In the genomic region with DNA sequence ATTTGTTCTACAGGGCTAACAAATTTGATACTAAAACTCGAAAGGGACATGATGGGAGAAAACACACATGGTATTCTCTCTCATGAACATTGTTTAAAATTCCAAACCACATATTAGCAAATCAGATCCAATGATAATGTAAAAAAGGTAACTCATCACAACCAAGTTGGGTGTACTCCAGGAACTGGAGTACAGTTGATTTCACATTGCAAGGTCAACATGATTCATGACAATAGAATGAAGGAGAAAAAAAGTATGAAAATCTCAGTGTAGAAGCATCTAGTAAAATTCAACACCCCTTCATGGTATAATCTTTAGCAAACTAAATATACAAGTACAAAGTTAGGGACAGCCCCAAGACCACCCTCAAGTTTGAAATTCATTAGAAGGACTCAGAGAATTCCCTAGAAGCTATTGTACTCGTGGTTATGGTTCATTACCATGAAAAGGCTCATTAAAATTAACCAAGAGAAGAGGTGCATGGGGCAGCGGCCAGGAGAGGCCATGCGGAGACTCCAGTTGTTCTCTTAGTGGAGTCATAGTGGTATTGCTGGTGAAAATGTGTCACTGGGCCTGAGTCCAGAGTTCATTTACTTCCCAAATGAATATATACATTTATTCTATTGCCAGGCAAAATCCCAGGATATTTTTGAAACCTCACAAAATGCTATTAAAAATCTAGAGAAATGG, we compare ENCODE assay signal across 14 cellular contexts. TPM values are rescaled to one million over a fixed set of nuclear protein-coding genes. Genes with fewer than 3 reads are reported as not detected.
A peak's percentile ranks its signal among the peaks of the same experiment; 100 is the strongest.
DNase-seq lines count a peak whose midpoint lies in the region; ATAC-seq, FAIRE-seq and TF ChIP-seq lines count a peak whose summit lies in the region.
"Had no signal": no experiment of that assay in that cellular context is flagged by ENCODE, and none has a peak within 500 bp of the region (broad histone marks: within the 10 kb centered on the region; RNA-seq: fewer than 3 reads in every experiment).

No MANE protein-coding gene starts in this region.

- H3K9me3 ChIP-seq in A549 (no peaks in the 10 kb centered on the region), GM23248 (ENCODE audit: low read depth) (no peaks in the 10 kb centered on the region)
- H3K9me3 ChIP-seq: colonic mucosa had no signal

- POLR2A ChIA-PET in A549 (lab: Yijun Ruan, JAX), result interaction anchor here (0.7 to 7.0 kb wide), 5 partner anchors 11 to 64 kb away, joined by 3 to 76 read pairs (median 7); no protein-coding TSS in a partner anchor

- H3K4me2 ChIP-seq in A549 (peak overlapping the region; percentile 81), GM23248 (ENCODE audit: unreplicated experiment) (peak overlapping the region; percentile 96)

- no peak for TF ChIP-seq EP300 in A549 (IDR thresholded peaks at IDR 0.05)

- H3K4me1 ChIP-seq in A549 (peaks cover 57% of the 10 kb centered on the region), GM23248 (ENCODE audit: insufficient read depth) (peaks cover 55% of the 10 kb centered on the region)
- H3K4me1 ChIP-seq: parathyroid adenoma had no signal

- no peaks in the 10 kb centered on the region for H3K9me3 Mint-ChIP-seq in activated T-helper 1 cell treated with anti-CD3 and anti-CD28 coated beads, Interleukin-12 subunit alpha, Interleukin-12 subunit beta, Interleukin-2, Interleukin-4 antibody, amounts not matched to agents 30 ng/mL and 10 ng/mL and 1 ng/mL, durations not matched to agents 14 hours and 24 hours and 36 hours

- no peak overlapping the region for H2AFZ ChIP-seq in GM23248
- H2AFZ ChIP-seq: parathyroid adenoma had no signal

- H3K27me3 Mint-ChIP-seq in activated T-helper 1 cell treated with anti-CD3 and anti-CD28 coated beads, Interleukin-12 subunit alpha, Interleukin-12 subunit beta, Interleukin-2, Interleukin-4 antibody, amounts not matched to agents 30 ng/mL and 10 ng/mL and 1 ng/mL, durations not matched to agents 14 hours and 24 hours and 36 hours (ENCODE audit: insufficient read depth), result peaks cover 4% of the 10 kb centered on the region

- TF ChIP-seq CTCF in A549 (IDR thresholded peaks at IDR 0.05) (no peak), foreskin fibroblast (IDR thresholded peaks at IDR 0.05; ENCODE audit: low read depth, low read length) (no peak)

- H4K20me1 ChIP-seq in GM23248 (ENCODE audit: insufficient read depth), result no peaks in the 10 kb centered on the region

- H3K36me3 ChIP-seq in GM23248 (ENCODE audit: low read depth), result no peaks in the 10 kb centered on the region
- H3K36me3 ChIP-seq: colonic mucosa had no signal

- peak overlapping the region; percentile 52 for H3K27ac Mint-ChIP-seq in activated T-helper 1 cell treated with anti-CD3 and anti-CD28 coated beads, Interleukin-12 subunit alpha, Interleukin-12 subunit beta, Interleukin-2, Interleukin-4 antibody, amounts not matched to agents 30 ng/mL and 10 ng/mL and 1 ng/mL, durations not matched to agents 14 hours and 24 hours and 36 hours

- peaks cover 57% of the 10 kb centered on the region for H3K4me1 Mint-ChIP-seq in activated T-helper 1 cell treated with anti-CD3 and anti-CD28 coated beads, Interleukin-12 subunit alpha, Interleukin-12 subunit beta, Interleukin-2, Interleukin-4 antibody, amounts not matched to agents 30 ng/mL and 10 ng/mL and 1 ng/mL, durations not matched to agents 14 hours and 24 hours and 36 hours (ENCODE audit: low read depth)

- ATAC-seq in A549 (no peak), HG03108 (IDR thresholded peaks at IDR 0.05; ENCODE audit: unreplicated experiment) (no peak)

- peaks cover 31% of the 10 kb centered on the region for H3K79me2 ChIP-seq in GM23248 (ENCODE audit: insufficient read depth)

- CTCF ChIA-PET in A549 (lab: Yijun Ruan, JAX), result interaction anchor here (3.8 to 28.5 kb wide), 4 partner anchors 12 to 49 kb away, joined by 23 to 509 read pairs (median 50); no protein-coding TSS in a partner anchor

- TF ChIP-seq POLR2A in A549 (IDR thresholded peaks at IDR 0.05; ENCODE audit: low read length), result no peak

- intact Hi-C loops in activated T-helper 1 cell treated with anti-CD3 and anti-CD28 coated beads, Interleukin-12 subunit alpha, Interleukin-12 subunit beta, Interleukin-2, Interleukin-4 antibody, amounts not matched to agents 30 ng/mL and 10 ng/mL and 1 ng/mL, durations not matched to agents 14 hours and 24 hours and 36 hours (cut with micrococcal nuclease), result no loop called here

- H3K9ac ChIP-seq in GM23248, result peak overlapping the region; percentile 54
- H3K9ac ChIP-seq: parathyroid adenoma had no signal

- H3F3A ChIP-seq in GM23248 (ENCODE audit: insufficient read depth), result peaks cover 71% of the 10 kb centered on the region

- H3K27me3 ChIP-seq in GM23248 (replicated peaks; ENCODE audit: insufficient read depth), result no peaks in the 10 kb centered on the region
- H3K27me3 ChIP-seq: colonic mucosa had no signal

- peak overlapping the region; percentile 93 to 97 for H3K27ac ChIP-seq in A549
- H3K27ac ChIP-seq in GM23248, result peak overlapping the region; percentile 94
- H3K27ac ChIP-seq: colonic mucosa, parathyroid adenoma, SK-N-MC had no signal

- TF ChIP-seq RAD21 in A549 (conservative IDR thresholded peaks at IDR 0.05 in 1 of 2, IDR thresholded peaks at IDR 0.05 in 1 of 2), result no peak

- peak; percentile 68 for FAIRE-seq in A549 (lab: Jason Lieb, UNC)
- FAIRE-seq: H1 had no signal

- H3K4me3 ChIP-seq in A549, result peak overlapping the region; percentile 31; the same call in 2 of the 3 replicates
- peak overlapping the region; percentile 37 for H3K4me3 ChIP-seq in GM23248
- no peak overlapping the region for H3K4me3 ChIP-seq in foreskin fibroblast (ENCODE audit: low read depth in 1 of 2, low read length in 2 of 2)
- H3K4me3 ChIP-seq: colonic mucosa, SK-N-MC had no signal

- in situ Hi-C loops in GM23248 (cut with MboI), result no loop called here

- H3K36me3 Mint-ChIP-seq in activated T-helper 1 cell treated with anti-CD3 and anti-CD28 coated beads, Interleukin-12 subunit alpha, Interleukin-12 subunit beta, Interleukin-2, Interleukin-4 antibody, amounts not matched to agents 30 ng/mL and 10 ng/mL and 1 ng/mL, durations not matched to agents 14 hours and 24 hours and 36 hours (ENCODE audit: low read depth), result peaks cover 22% of the 10 kb centered on the region

- H3K4me3 Mint-ChIP-seq in activated T-helper 1 cell treated with anti-CD3 and anti-CD28 coated beads, Interleukin-12 subunit alpha, Interleukin-12 subunit beta, Interleukin-2, Interleukin-4 antibody, amounts not matched to agents 30 ng/mL and 10 ng/mL and 1 ng/mL, durations not matched to agents 14 hours and 24 hours and 36 hours, result peak overlapping the region; percentile 45

- 33% methylated on average over 4 of the region's 4 CpGs for WGBS in A549 (ENCODE audit: missing lambda C conversion rate)
- 71 to 73% methylated on average over 4 of the region's 4 CpGs for WGBS in GM23248 (ENCODE audit: low coverage in 1 of 2, low lambda C conversion rate in 2 of 2, missing lambda C conversion rate in 2 of 2), 2 experiments

- H3K9me2 ChIP-seq in GM23248 (ENCODE audit: insufficient read depth), result no peaks in the 10 kb centered on the region

- DNase-seq in A549 (ENCODE audit: low read depth in 1 of 2, low spot score in 1 of 2) (peak; percentile 43 to 61), GM23248 (peak; percentile 78), foreskin fibroblast (peak; percentile 73 to 83), COR-L47 (lab: John Stamatoyannopoulos, UW) (no peak), DMS114 treated with DMSO at 0.1 percent for 48 hours (lab: John Stamatoyannopoulos, UW; ENCODE audit: unreplicated experiment) (no peak), GOT3 (lab: John Stamatoyannopoulos, UW) (no peak)
- DNase-seq in activated T-helper 1 cell treated with anti-CD3 and anti-CD28 coated beads, Interleukin-12 subunit alpha, Interleukin-12 subunit beta, Interleukin-2, Interleukin-4 antibody, amounts not matched to agents 30 ng/mL and 10 ng/mL and 1 ng/mL, durations not matched to agents 14 hours and 24 hours and 36 hours (ENCODE audit: low spot score), result no peak
- DNase-seq: colonic mucosa, NCI-H1436 treated with DMSO at 0.1 percent for 48 hours had no signal

RNA-seq across cellular contexts. Expression of a gene that starts 3.1 kb away (rescaled TPM):
- polyA plus RNA-seq in A549 (2011; rRNA removed) (19.5 and 24.2 TPM in 2 replicates), A549 (2017; fragmentation: RNase III; extraction: RNeasy Plus Mini Kit Qiagen cat#74134 plus additional on column Dnase treatment) (25.9 to 28.0 TPM (median 26.9 TPM) in 3 replicates), GM23248 (2016; fragmentation: Nextera tagmentation; extraction: Ambion mirVana) (24.0 and 26.8 TPM in 2 replicates)
- polyA plus RNA-seq in A549 (2012; cell fraction: cytosol; rRNA removed), result 42.8 and 52.7 TPM in 2 replicates
- polyA plus RNA-seq in A549 (2012; cell fraction: nucleus; rRNA removed), result 44.8 and 46.3 TPM in 2 replicates
- polyA minus RNA-seq in A549 (2011; rRNA and poly(A)+ RNA removed), result 16.6 and 20.0 TPM in 2 replicates
- total RNA-seq in GM23248 (2014; rRNA removed; shearing (Covaris generic)), result 25.5 and 27.5 TPM in 2 replicates
- total RNA-seq in activated T-helper 1 cell treated with anti-CD3 and anti-CD28 coated beads, Interleukin-12 subunit alpha, Interleukin-12 subunit beta, Interleukin-2, Interleukin-4 antibody, amounts not matched to agents 30 ng/mL and 10 ng/mL and 1 ng/mL, durations not matched to agents 14 hours and 24 hours and 36 hours, result 62.5 and 63.7 TPM in 2 replicates

RNA-seq across cellular contexts. Expression of a gene that starts 38.3 kb away (rescaled TPM):
- polyA plus RNA-seq in A549 (2011; rRNA removed), result 11.3 and 11.5 TPM in 2 replicates
- polyA plus RNA-seq in A549 (2012; cell fraction: cytosol; rRNA removed), result 7.7 and 8.6 TPM in 2 replicates
- polyA plus RNA-seq in A549 (2012; cell fraction: nucleus; rRNA removed), result 14.0 and 16.7 TPM in 2 replicates
- 10.7 to 12.5 TPM (median 12.0 TPM) in 3 replicates for polyA plus RNA-seq in A549 (2017; fragmentation: RNase III; extraction: RNeasy Plus Mini Kit Qiagen cat#74134 plus additional on column Dnase treatment)
- 8.6 and 9.5 TPM in 2 replicates for polyA minus RNA-seq in A549 (2011; rRNA and poly(A)+ RNA removed)
- total RNA-seq in GM23248 (2014; rRNA removed; shearing (Covaris generic)), result 10.4 and 13.5 TPM in 2 replicates
- polyA plus RNA-seq in GM23248 (2016; fragmentation: Nextera tagmentation; extraction: Ambion mirVana), result 7.7 and 11.5 TPM in 2 replicates
- total RNA-seq in activated T-helper 1 cell treated with anti-CD3 and anti-CD28 coated beads, Interleukin-12 subunit alpha, Interleukin-12 subunit beta, Interleukin-2, Interleukin-4 antibody, amounts not matched to agents 30 ng/mL and 10 ng/mL and 1 ng/mL, durations not matched to agents 14 hours and 24 hours and 36 hours, result 3.1 TPM in 2 replicates

RNA-seq across cellular contexts. Expression of a gene that starts 41.3 kb away (rescaled TPM):
- 0.19 and 0.49 TPM in 2 replicates for polyA plus RNA-seq in A549 (2011; rRNA removed)
- 0.12 and 0.39 TPM in 2 replicates for polyA plus RNA-seq in A549 (2012; cell fraction: cytosol; rRNA removed)
- polyA plus RNA-seq in A549 (2012; cell fraction: nucleus; rRNA removed), result 2.3 and 3.7 TPM in 2 replicates
- polyA plus RNA-seq in A549 (2017; fragmentation: RNase III; extraction: RNeasy Plus Mini Kit Qiagen cat#74134 plus additional on column Dnase treatment), result 0.16 to 0.22 TPM (median 0.18 TPM) in 3 replicates
- 0.62 and 0.73 TPM in 2 replicates for polyA minus RNA-seq in A549 (2011; rRNA and poly(A)+ RNA removed)
- not detected in 2 replicates for total RNA-seq in GM23248 (2014; rRNA removed; shearing (Covaris generic))
- not detected in 2 replicates for polyA plus RNA-seq in GM23248 (2016; fragmentation: Nextera tagmentation; extraction: Ambion mirVana)
- 24.6 and 24.9 TPM in 2 replicates for total RNA-seq in activated T-helper 1 cell treated with anti-CD3 and anti-CD28 coated beads, Interleukin-12 subunit alpha, Interleukin-12 subunit beta, Interleukin-2, Interleukin-4 antibody, amounts not matched to agents 30 ng/mL and 10 ng/mL and 1 ng/mL, durations not matched to agents 14 hours and 24 hours and 36 hours
- total RNA-seq: H1 had no signal

RNA-seq across cellular contexts. Expression of a gene that starts 45.8 kb away (rescaled TPM):
- polyA plus RNA-seq in A549 (2011; rRNA removed), result 43.7 and 56.7 TPM in 2 replicates
- 9.8 and 11.7 TPM in 2 replicates for polyA plus RNA-seq in A549 (2012; cell fraction: cytosol; rRNA removed)
- polyA plus RNA-seq in A549 (2012; cell fraction: nucleus; rRNA removed), result 65.0 and 74.3 TPM in 2 replicates
- 34.4 to 46.5 TPM (median 43.3 TPM) in 3 replicates for polyA plus RNA-seq in A549 (2017; fragmentation: RNase III; extraction: RNeasy Plus Mini Kit Qiagen cat#74134 plus additional on column Dnase treatment)
- polyA minus RNA-seq in A549 (2011; rRNA and poly(A)+ RNA removed), result 212 and 231 TPM in 2 replicates
- 58.0 and 64.9 TPM in 2 replicates for total RNA-seq in GM23248 (2014; rRNA removed; shearing (Covaris generic))
- polyA plus RNA-seq in GM23248 (2016; fragmentation: Nextera tagmentation; extraction: Ambion mirVana), result 38.3 and 38.9 TPM in 2 replicates
- total RNA-seq in activated T-helper 1 cell treated with anti-CD3 and anti-CD28 coated beads, Interleukin-12 subunit alpha, Interleukin-12 subunit beta, Interleukin-2, Interleukin-4 antibody, amounts not matched to agents 30 ng/mL and 10 ng/mL and 1 ng/mL, durations not matched to agents 14 hours and 24 hours and 36 hours, result 0.02 and 0.05 TPM in 2 replicates
- total RNA-seq: CD4-positive, CD25-positive, alpha-beta regulatory T cell had no signal
- polyA plus RNA-seq: CD4-positive, CD25-positive, alpha-beta regulatory T cell had no signal

Comparison
In these comparisons a context has a peak if more than half of its experiments do, and no peak if none do; other contexts are left out.
1. DNase-seq: peak in A549 (2 of 2), GM23248 (single experiment) and foreskin fibroblast (2 of 2); none in activated T-helper 1 cell treated with anti-CD3 and anti-CD28 coated beads, Interleukin-12 subunit alpha, Interleukin-12 subunit beta, Interleukin-2, Interleukin-4 antibody, amounts not matched to agents 30 ng/mL and 10 ng/mL and 1 ng/mL, durations not matched to agents 14 hours and 24 hours and 36 hours (single experiment), COR-L47 (single experiment), DMS114 treated with DMSO at 0.1 percent for 48 hours (single experiment) and GOT3 (single experiment).
2. H3K4me3 ChIP-seq: peak in A549 (single experiment) and GM23248 (single experiment); none in foreskin fibroblast (0 of 2).
3. RNA of a gene that starts 41.3 kb away (total RNA-seq): 24.6 to 24.9 TPM in activated T-helper 1 cell treated with anti-CD3 and anti-CD28 coated beads, Interleukin-12 subunit alpha, Interleukin-12 subunit beta, Interleukin-2, Interleukin-4 antibody, amounts not matched to agents 30 ng/mL and 10 ng/mL and 1 ng/mL, durations not matched to agents 14 hours and 24 hours and 36 hours; not detected in GM23248; every median in the first group is over 10 times any median in the second.